8 cellular contexts compared by ENCODE assay signal in genomic region chr3:194584866-194585265, GRCh38. TPM values are rescaled to one million over a fixed set of nuclear protein-coding genes. Genes with fewer than 3 reads are reported as not detected.
DNase-seq lines count a peak whose midpoint lies in the region; ATAC-seq, FAIRE-seq and TF ChIP-seq lines count a peak whose summit lies in the region.

No MANE protein-coding gene starts in this region.

- no peaks in the 10 kb centered on the region for H3K9me2 ChIP-seq in PC-3 (replicated peaks; ENCODE audit: low read length)

- peaks cover 17% of the 10 kb centered on the region for H3K79me2 ChIP-seq in PC-3 (ENCODE audit: low read length)

- H3K27ac ChIP-seq in PC-3 (ENCODE audit: low read length) (peak overlapping the region; percentile 82), duodenal mucosa (ENCODE audit: low read depth, low read length) (no peak overlapping the region), kidney (ENCODE audit: low read depth in 2 of 2, low read length in 2 of 2) (peak overlapping the region in 1 of 2 donors; percentile 94)

- intact Hi-C loops in PC-3 (cut with micrococcal nuclease): loop anchor here (1.0 kb wide), 1 partner anchor 8 kb away; no protein-coding TSS in a partner anchor
- intact Hi-C loops in kidney (cut with DNase I): no loop called here

- peak overlapping the region; percentile 94 for H3K4me2 ChIP-seq in PC-3 (ENCODE audit: low read length)

- H3K4me1 ChIP-seq in PC-3 (ENCODE audit: insufficient read depth, low read length): peaks cover 39% of the 10 kb centered on the region
- H3K4me1 ChIP-seq in duodenal mucosa (ENCODE audit: control insufficient read depth in 1 of 2, insufficient read depth in 2 of 2, low read length in 2 of 2): peaks cover 4 to 11% of the 10 kb centered on the region in 2 donors
- peaks cover 8% of the 10 kb centered on the region for H3K4me1 ChIP-seq in neuron (ENCODE audit: insufficient read depth, low read length)
- H3K4me1 ChIP-seq in kidney (ENCODE audit: control insufficient read depth in 1 of 2, insufficient read depth in 1 of 2, low read depth in 1 of 2, low read length in 2 of 2): peaks cover 0 to 5% of the 10 kb centered on the region in 2 donors

- H3K9ac ChIP-seq in PC-3 (ENCODE audit: low read length): peak overlapping the region; percentile 98
- no peak overlapping the region for H3K9ac ChIP-seq in duodenal mucosa (ENCODE audit: low read depth in 1 of 2, low read length in 2 of 2)
- no peak overlapping the region for H3K9ac ChIP-seq in kidney (ENCODE audit: low read length in 2 of 2)

- no peak for TF ChIP-seq CTCF in PC-3 (conservative IDR thresholded peaks at IDR 0.05; ENCODE audit: low read depth, low read length)
- TF ChIP-seq CTCF in kidney (IDR thresholded peaks at IDR 0.05; ENCODE audit: borderline replicate concordance, extremely low read depth, insufficient read depth): no peak

- H4K20me1 ChIP-seq in PC-3 (ENCODE audit: low read length): no peaks in the 10 kb centered on the region

- H3K36me3 ChIP-seq in PC-3 (ENCODE audit: low read depth, low read length) (no peaks in the 10 kb centered on the region), duodenal mucosa (ENCODE audit: control insufficient read depth in 1 of 2, insufficient read depth in 2 of 2, low read length in 2 of 2) (peaks cover 4 to 8% of the 10 kb centered on the region in 2 donors), neuron (ENCODE audit: insufficient read depth, low read length) (peaks cover 21% of the 10 kb centered on the region), kidney (ENCODE audit: control insufficient read depth in 1 of 2, insufficient read depth in 2 of 2, low read length in 2 of 2) (no peaks in the 10 kb centered on the region)

- no TSS peak for BruUV-seq in PC-3 (replicated peaks; lab: Mats Ljungman, UMichigan)

- FAIRE-seq in kidney (lab: Jason Lieb, UNC) (no peak), GM12892 (lab: Jason Lieb, UNC) (no peak)

- peak; percentile 72 for DNase-seq in ELR (ENCODE audit: low read depth)
- DNase-seq in PC-3: peak; percentile 82
- DNase-seq in inferior parietal cortex (ENCODE audit: extremely low spot score): no peak
- no peak for DNase-seq in kidney
- no peak for DNase-seq in GM12892 (ENCODE audit: insufficient read length)

- peaks cover 3% of the 10 kb centered on the region for H3F3A ChIP-seq in PC-3 (ENCODE audit: low read length, unreplicated experiment)

- ATAC-seq in PC-3 (peak; percentile 4; the same call in 1 of the 2 replicates), HG02970 (IDR thresholded peaks at IDR 0.05; ENCODE audit: low FRiP score, unreplicated experiment) (no peak)

- CTCF ChIA-PET in PC-3 (lab: Charles Lee): interaction anchor here (1.7 kb wide), 1 partner anchor 113 kb away, joined by 5 read pairs; no protein-coding TSS in a partner anchor

- H3K27me3 ChIP-seq in PC-3 (ENCODE audit: low read length) (no peaks in the 10 kb centered on the region), duodenal mucosa (ENCODE audit: control insufficient read depth in 1 of 2, insufficient read depth in 2 of 2, low read length in 2 of 2) (no peaks in the 10 kb centered on the region), neuron (ENCODE audit: insufficient read depth, low read length) (no peaks in the 10 kb centered on the region)

- POLR2A ChIA-PET in PC-3 (lab: Charles Lee; ENCODE audit: unreplicated experiment): interaction anchor here (0.6 to 0.8 kb wide), 4 partner anchors 8 to 87 kb away, joined by 3 to 7 read pairs (median 5); no protein-coding TSS in a partner anchor

- H3K4me3 ChIP-seq in PC-3 (ENCODE audit: low read length): peak overlapping the region; percentile 98
- peak overlapping the region; percentile 89 to 97 for H3K4me3 ChIP-seq in duodenal mucosa (ENCODE audit: low read depth in 1 of 2, low read length in 2 of 2)
- H3K4me3 ChIP-seq in neuron (ENCODE audit: low read length): peak overlapping the region; percentile 64
- no peak overlapping the region for H3K4me3 ChIP-seq in kidney (ENCODE audit: low read length in 2 of 2)

- H3K9me3 ChIP-seq in PC-3 (ENCODE audit: low read length) (no peaks in the 10 kb centered on the region), duodenal mucosa (ENCODE audit: control insufficient read depth in 1 of 2, low read length in 2 of 2) (no peaks in the 10 kb centered on the region), neuron (ENCODE audit: low read length) (peaks cover 4% of the 10 kb centered on the region), kidney (ENCODE audit: control insufficient read depth in 1 of 2, low read length in 2 of 2) (no peaks in the 10 kb centered on the region)

- H2AFZ ChIP-seq in PC-3 (ENCODE audit: low read length): no peak overlapping the region
- H2AFZ ChIP-seq in neuron (ENCODE audit: low read depth, low read length): no peak overlapping the region

- TF ChIP-seq POLR2A in GM12892 (IDR thresholded peaks at IDR 0.05; ENCODE audit: low read depth, low read length): no peak

RNA-seq across cellular contexts. Expression of gene TMEM44, which starts 48.4 kb away (rescaled TPM):
- 15.3 and 16.6 TPM in 2 replicates for total RNA-seq in PC-3 (2014; rRNA removed)
- total RNA-seq in kidney: 15.7 TPM
- polyA plus RNA-seq in kidney (ENCODE audit: insufficient read depth, low read depth, low replicate concordance): 7.0 TPM
- polyA plus RNA-seq in GM12892 (2012; ENCODE audit: missing spikeins): 7.3 TPM

Comparison
In these comparisons a context has a peak if more than half of its experiments do, and no peak if none do; other contexts are left out.
1. DNase-seq: peak in ELR (single experiment) and PC-3 (single experiment); none in inferior parietal cortex (single experiment), kidney (single experiment) and GM12892 (single experiment).
2. H3K4me3 ChIP-seq: peak in PC-3 (single experiment), duodenal mucosa (2 of 2) and neuron (single experiment); none in kidney (0 of 2).